Comparison of ENCODE assay signal across 9 cellular contexts in the genomic region with DNA sequence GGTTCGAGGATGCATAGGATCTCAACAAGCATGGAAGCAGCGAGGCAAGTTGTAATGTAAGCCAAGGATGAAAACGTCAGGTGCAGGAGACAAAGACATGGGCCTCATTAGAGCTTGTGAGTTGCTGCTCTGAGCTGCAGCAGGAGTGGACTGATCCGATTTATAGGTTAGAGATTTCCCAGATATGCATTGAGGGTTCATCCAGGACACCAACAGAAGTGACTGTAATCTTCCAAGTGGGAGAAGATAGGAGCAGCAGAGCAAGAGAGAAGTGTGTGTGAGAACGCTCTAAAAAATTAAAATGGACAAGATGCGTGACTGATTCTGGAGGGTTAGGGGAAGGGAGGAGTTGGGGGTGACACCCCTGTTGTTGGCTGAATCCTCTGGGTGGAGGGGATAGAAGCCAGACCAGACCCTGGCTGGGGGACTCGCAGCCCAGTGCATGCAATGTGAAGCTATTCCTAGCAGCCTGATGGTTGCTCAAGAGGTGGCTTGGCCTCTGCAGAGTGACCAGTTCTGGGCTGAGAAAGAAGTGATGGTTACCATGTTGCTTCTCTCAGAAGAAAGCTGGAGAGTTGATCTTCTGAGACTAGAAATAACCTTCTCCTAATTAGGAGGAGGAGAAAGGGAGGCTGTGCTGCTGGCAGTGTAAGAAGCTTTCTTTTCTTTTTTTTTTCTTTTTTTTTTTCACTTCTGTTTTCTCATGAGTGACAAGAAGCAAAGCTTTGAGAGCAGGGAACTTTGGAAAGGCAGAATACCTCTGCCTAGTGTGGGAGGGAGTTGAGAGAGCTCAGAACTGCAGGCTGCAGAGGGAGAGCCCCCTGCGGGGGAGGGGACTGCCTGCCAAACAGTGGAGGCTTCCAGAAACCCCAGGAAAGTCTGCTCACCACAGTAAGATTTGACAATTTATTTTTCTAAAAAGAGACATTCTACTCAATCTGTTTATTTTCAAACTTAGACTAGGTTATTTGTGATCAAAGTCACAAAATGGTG.
A peak's percentile ranks its signal among the peaks of the same experiment; 100 is the strongest.
DNase-seq lines count a peak whose midpoint lies in the region; ATAC-seq, FAIRE-seq and TF ChIP-seq lines count a peak whose summit lies in the region.
"Had no signal": no experiment of that assay in that cellular context is flagged by ENCODE, and none has a peak within 500 bp of the region (broad histone marks: within the 10 kb centered on the region; RNA-seq: fewer than 3 reads in every experiment).

No MANE protein-coding gene starts in this region.

- peak overlapping the region; percentile 50 for H3K27ac Mint-ChIP-seq in dendritic cell treated with granulocyte-macrophage colony-stimulating factor and Interleukin-4, amounts not matched to agents 40 ng/mL and 50 ng/mL, for 4 days
- peak overlapping the region in 1 of 2 donors; percentile 37 for H3K27ac Mint-ChIP-seq in natural killer cell

- no peak for TF ChIP-seq RAD21 in A549 (conservative IDR thresholded peaks at IDR 0.05 in 1 of 2, IDR thresholded peaks at IDR 0.05 in 1 of 2)

- DNase-seq in A549 (ENCODE audit: low read depth in 1 of 2, low spot score in 1 of 2): no peak
- DNase-seq in midbrain (lab: John Stamatoyannopoulos, UW): no peak
- DNase-seq in natural killer cell: no peak

- ATAC-seq in A549 (no peak), GM18870 (IDR thresholded peaks at IDR 0.05; ENCODE audit: unreplicated experiment) (peak; percentile 61), HG03378 (IDR thresholded peaks at IDR 0.05; ENCODE audit: unreplicated experiment) (peak; percentile 83), HG03439 (IDR thresholded peaks at IDR 0.05; ENCODE audit: unreplicated experiment) (no peak), HG03571 (IDR thresholded peaks at IDR 0.05; ENCODE audit: unreplicated experiment) (no peak), natural killer cell (no peak)

- FAIRE-seq in A549 (lab: Jason Lieb, UNC): no peak
- FAIRE-seq: colon had no signal

- peaks cover 11% of the 10 kb centered on the region for H3K36me3 Mint-ChIP-seq in dendritic cell treated with granulocyte-macrophage colony-stimulating factor and Interleukin-4, amounts not matched to agents 40 ng/mL and 50 ng/mL, for 4 days (ENCODE audit: low read depth)
- no peaks in the 10 kb centered on the region for H3K36me3 Mint-ChIP-seq in natural killer cell

- no peak overlapping the region for H3K4me3 Mint-ChIP-seq in dendritic cell treated with granulocyte-macrophage colony-stimulating factor and Interleukin-4, amounts not matched to agents 40 ng/mL and 50 ng/mL, for 4 days
- H3K4me3 Mint-ChIP-seq in natural killer cell: no peak overlapping the region

- TF ChIP-seq CTCF in A549 (IDR thresholded peaks at IDR 0.05) (no peak), natural killer cell (IDR thresholded peaks at IDR 0.05) (no peak)

- no peak for TF ChIP-seq POLR2A in A549 (IDR thresholded peaks at IDR 0.05; ENCODE audit: low read length)

- no peaks in the 10 kb centered on the region for H3K27me3 Mint-ChIP-seq in dendritic cell treated with granulocyte-macrophage colony-stimulating factor and Interleukin-4, amounts not matched to agents 40 ng/mL and 50 ng/mL, for 4 days
- H3K27me3 Mint-ChIP-seq in natural killer cell (ENCODE audit: low read depth in 2 of 2): no peaks in the 10 kb centered on the region

- peaks cover 49% of the 10 kb centered on the region for H3K4me1 Mint-ChIP-seq in dendritic cell treated with granulocyte-macrophage colony-stimulating factor and Interleukin-4, amounts not matched to agents 40 ng/mL and 50 ng/mL, for 4 days (ENCODE audit: low read depth)
- peaks cover 32 to 36% of the 10 kb centered on the region in 2 donors for H3K4me1 Mint-ChIP-seq in natural killer cell

- peak overlapping the region; percentile 46 to 74 for H3K27ac ChIP-seq in A549

- CTCF ChIA-PET in A549 (lab: Yijun Ruan, JAX): interaction anchor here (0.7 to 3.9 kb wide), 50 partner anchors 7 to 992 kb away, joined by 3 to 25 read pairs (median 6); no protein-coding TSS in a partner anchor

- peaks cover 56% of the 10 kb centered on the region for H3K4me1 ChIP-seq in A549

- POLR2A ChIA-PET in A549 (lab: Yijun Ruan, JAX): interaction anchor here (0.6 to 2.1 kb wide), 4 partner anchors 83 to 122 kb away, joined by 3 to 9 read pairs (median 4); partner anchors contain the start of genes JAG1 and MKKS

- H3K9me3 Mint-ChIP-seq in dendritic cell treated with granulocyte-macrophage colony-stimulating factor and Interleukin-4, amounts not matched to agents 40 ng/mL and 50 ng/mL, for 4 days: no peaks in the 10 kb centered on the region
- H3K9me3 Mint-ChIP-seq in natural killer cell: no peaks in the 10 kb centered on the region

- H3K4me3 ChIP-seq in A549: no peak overlapping the region

- intact Hi-C loops in dendritic cell treated with granulocyte-macrophage colony-stimulating factor and Interleukin-4, amounts not matched to agents 40 ng/mL and 50 ng/mL, for 4 days (cut with micrococcal nuclease): loop anchor here (2.0 to 10.0 kb wide), 2 partner anchors 81 to 993 kb away; no protein-coding TSS in a partner anchor
- intact Hi-C loops in natural killer cell (cut with micrococcal nuclease): loop anchor here (5.0 kb wide), 2 partner anchors 40 to 655 kb away; no protein-coding TSS in a partner anchor

- H3K4me2 ChIP-seq in A549: peak overlapping the region; percentile 2; the same call in 1 of the 3 replicates

- H3K9me3 ChIP-seq in A549: no peaks in the 10 kb centered on the region

- 81% methylated on average over 8 of the region's 8 CpGs for WGBS in A549 (ENCODE audit: missing lambda C conversion rate)

- no peak for TF ChIP-seq EP300 in A549 (IDR thresholded peaks at IDR 0.05)

TF ChIP-seq in A549, 52 proteins besides CTCF, POLR2A, EP300 and RAD21:
- TF ChIP-seq CEBPB (IDR thresholded peaks at IDR 0.05) (peak in 1 of 2 experiments; percentile 37; a peak in 1 of 4 replicates), HDAC2 (IDR thresholded peaks at IDR 0.05) (no peak)

Comparison
In these comparisons a context has a peak if more than half of its experiments do, and no peak if none do; other contexts are left out.
1. ATAC-seq: peak in GM18870 (single experiment) and HG03378 (single experiment); none in A549 (0 of 2), HG03439 (single experiment), HG03571 (single experiment) and natural killer cell (0 of 3).